Comparison of ENCODE assay signal across 8 cellular contexts in genomic region chr20:47181056-47181862, GRCh38.
DNase-seq lines count a peak whose midpoint lies in the region; ATAC-seq, FAIRE-seq and TF ChIP-seq lines count a peak whose summit lies in the region.

No MANE protein-coding gene starts in this region.

- H3K4me3 Mint-ChIP-seq in naive thymus-derived CD8-positive, alpha-beta T cell, result no peak overlapping the region

- H3K27me3 Mint-ChIP-seq in naive thymus-derived CD8-positive, alpha-beta T cell, result peaks cover 0 to 7% (median 0%) of the 10 kb centered on the region in 5 donors

- H3K4me2 ChIP-seq in A549, result no peak overlapping the region

- DNase-seq in A549 (ENCODE audit: low read depth in 1 of 2, low spot score in 1 of 2), result peak; percentile 82 to 92
- DNase-seq in GM13976 (ENCODE audit: low spot score), result peak; percentile 61
- DNase-seq in NOMO-1 treated with dmso at 0.1 percent for 144 hours (lab: John Stamatoyannopoulos, UW; ENCODE audit: unreplicated experiment), result peak; percentile 8
- peak; percentile 80 for DNase-seq in dermis blood vessel endothelial cell
- peak; percentile 72 for DNase-seq in renal cortical epithelial cell (ENCODE audit: low read depth)
- no peak for DNase-seq in sigmoid colon
- DNase-seq in naive thymus-derived CD8-positive, alpha-beta T cell, result no peak

- H3K4me1 Mint-ChIP-seq in naive thymus-derived CD8-positive, alpha-beta T cell, result peaks cover 0 to 3% (median 0%) of the 10 kb centered on the region in 4 donors

- no peaks in the 10 kb centered on the region for H3K36me3 Mint-ChIP-seq in naive thymus-derived CD8-positive, alpha-beta T cell

- TF ChIP-seq POLR2A in A549 (IDR thresholded peaks at IDR 0.05; ENCODE audit: low read length) (no peak), sigmoid colon (IDR thresholded peaks at IDR 0.05) (no peak)

- POLR2A ChIA-PET in A549 (lab: Yijun Ruan, JAX), result no interaction called here
- POLR2A ChIA-PET in naive thymus-derived CD8-positive, alpha-beta T cell (lab: Charles Lee), result no interaction called here

- 55% methylated on average over 5 of the region's 5 CpGs for whole genome bisulfite sequencing in A549 (ENCODE audit: missing lambda C conversion rate)
- 78% methylated on average over 5 of the region's 5 CpGs for WGBS in sigmoid colon, 2 donors

- peak overlapping the region; percentile 18 to 69; a peak in 4 of 6 replicates for H3K27ac ChIP-seq in A549
- no peak overlapping the region for H3K27ac ChIP-seq in sigmoid colon

- no peaks in the 10 kb centered on the region for H3K36me3 ChIP-seq in sigmoid colon

- H3K27ac Mint-ChIP-seq in naive thymus-derived CD8-positive, alpha-beta T cell, result no peak overlapping the region

- CTCF ChIA-PET in A549 (lab: Yijun Ruan, JAX), result interaction anchor here (1.4 to 1.5 kb wide), 2 partner anchors 202 to 429 kb away, joined by 4 to 5 read pairs; no protein-coding TSS in a partner anchor

- no peaks in the 10 kb centered on the region for H3K9me3 ChIP-seq in A549
- H3K9me3 ChIP-seq in sigmoid colon, result no peaks in the 10 kb centered on the region

- FAIRE-seq in A549 (lab: Jason Lieb, UNC), result peak; percentile 43

- TF ChIP-seq CTCF in A549 (IDR thresholded peaks at IDR 0.05), result no peak
- no peak for TF ChIP-seq CTCF in GM13976 (IDR thresholded peaks at IDR 0.05; ENCODE audit: borderline replicate concordance, control extremely low read depth, extremely low read depth, insufficient read depth, missing control alignments)
- no peak for TF ChIP-seq CTCF in sigmoid colon (IDR thresholded peaks at IDR 0.05)

- H3K9me3 Mint-ChIP-seq in naive thymus-derived CD8-positive, alpha-beta T cell, result peaks cover 0 to 1% (median 0%) of the 10 kb centered on the region in 9 donors

- ATAC-seq in A549 (peak; percentile 93 to 97), HG03378 (IDR thresholded peaks at IDR 0.05; ENCODE audit: unreplicated experiment) (no peak)
- no peak for ATAC-seq in naive thymus-derived CD8-positive, alpha-beta T cell

- in situ Hi-C loops in GM13976 (cut with MboI; ENCODE audit: low sequenced_read_pairs, unreplicated experiment), result no loop called here

- H3K4me1 ChIP-seq in A549 (no peaks in the 10 kb centered on the region), sigmoid colon (no peaks in the 10 kb centered on the region)

- no peak for TF ChIP-seq EP300 in A549 (IDR thresholded peaks at IDR 0.05)
- TF ChIP-seq EP300 in sigmoid colon (IDR thresholded peaks at IDR 0.05), result no peak

- no peak overlapping the region for H3K4me3 ChIP-seq in A549
- H3K4me3 ChIP-seq in sigmoid colon, result no peak overlapping the region

- no peak for TF ChIP-seq RAD21 in A549 (conservative IDR thresholded peaks at IDR 0.05 in 1 of 2, IDR thresholded peaks at IDR 0.05 in 1 of 2)

- no peaks in the 10 kb centered on the region for H3K27me3 ChIP-seq in sigmoid colon

- intact Hi-C loops in sigmoid colon (cut with DNase I), result no loop called here

TF ChIP-seq in A549, 52 proteins besides CTCF, POLR2A, EP300 and RAD21:
- TF ChIP-seq NPAS2 (CRISPR knock-in tag; IDR thresholded peaks at IDR 0.05; ENCODE audit: borderline replicate concordance) (no peak), FOSL2 (IDR thresholded peaks at IDR 0.05) (no peak), FOSL2 (CRISPR knock-in tag; IDR thresholded peaks at IDR 0.05) (peak; percentile 79), USF2 (IDR thresholded peaks at IDR 0.05) (peak; percentile 91), MAX (IDR thresholded peaks at IDR 0.05) (0 out of 2 replicates have a peak, but pooled peaks have one; percentile 37), CHD2 (IDR thresholded peaks at IDR 0.05; ENCODE audit: low read length, partially characterized antibody) (no peak), EHMT2 (IDR thresholded peaks at IDR 0.05; ENCODE audit: low read depth) (no peak), FOXS1 (CRISPR knock-in tag; IDR thresholded peaks at IDR 0.05) (no peak), HDAC2 (IDR thresholded peaks at IDR 0.05) (no peak)
- TF ChIP-seq, protein P1, sequence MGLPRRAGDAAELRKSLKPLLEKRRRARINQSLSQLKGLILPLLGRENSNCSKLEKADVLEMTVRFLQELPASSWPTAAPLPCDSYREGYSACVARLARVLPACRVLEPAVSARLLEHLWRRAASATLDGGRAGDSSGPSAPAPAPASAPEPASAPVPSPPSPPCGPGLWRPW (IDR thresholded peaks at IDR 0.05), result no peak

Comparison
In these comparisons a context has a peak if more than half of its experiments do, and no peak if none do; other contexts are left out.
1. ATAC-seq: peak in A549 (2 of 2); none in HG03378 (single experiment) and naive thymus-derived CD8-positive, alpha-beta T cell (0 of 2).
2. DNase-seq: peak in A549 (2 of 2), GM13976 (single experiment), NOMO-1 treated with dmso at 0.1 percent for 144 hours (single experiment), dermis blood vessel endothelial cell (single experiment) and renal cortical epithelial cell (single experiment); none in sigmoid colon (single experiment) and naive thymus-derived CD8-positive, alpha-beta T cell (0 of 10).
3. H3K27ac ChIP-seq: peak in A549 (2 of 2); none in sigmoid colon (0 of 4).